28 cellular contexts compared by ENCODE assay signal in the genomic region with DNA sequence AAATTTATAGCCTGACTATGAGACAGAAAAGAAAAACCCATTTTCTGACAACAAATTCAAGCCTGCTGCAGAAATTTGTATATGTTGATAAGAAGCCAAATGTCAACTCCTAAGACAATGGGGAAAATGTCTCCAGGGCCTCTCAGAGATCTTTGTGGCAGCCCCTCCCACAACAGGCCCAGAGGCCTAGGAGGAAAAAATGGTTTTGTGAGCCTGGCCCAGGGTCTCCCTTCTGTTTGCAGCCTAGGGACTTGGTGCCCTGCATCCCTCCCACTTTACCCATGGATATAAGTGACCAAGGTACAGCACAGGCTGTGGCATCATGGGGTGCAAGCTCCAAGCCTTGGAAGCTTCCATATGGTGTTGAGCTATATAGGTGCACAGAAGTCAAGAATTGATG.
"Had no signal": no experiment of that assay in that cellular context is flagged by ENCODE, and none has a peak within 500 bp of the region (broad histone marks: within the 10 kb centered on the region; RNA-seq: fewer than 3 reads in every experiment).

No MANE protein-coding gene starts in this region.

- ATAC-seq: effector memory CD8-positive, alpha-beta T cell; esophagus mucosa; foreskin keratinocyte; gastrocnemius medialis; gastroesophageal sphincter; heart left ventricle; heart right ventricle had no signal

- H3K27ac ChIP-seq: colonic mucosa, coronary artery, dorsolateral prefrontal cortex, epithelial cell of prostate, esophagus muscularis mucosa, esophagus squamous epithelium, foreskin keratinocyte, gastrocnemius medialis, gastroesophageal sphincter, heart left ventricle, heart right ventricle had no signal

- H3K9me3 ChIP-seq: colonic mucosa, gastrocnemius medialis had no signal

- H3K36me3 ChIP-seq: colonic mucosa, esophagus muscularis mucosa, esophagus squamous epithelium, gastrocnemius medialis, gastroesophageal sphincter, heart left ventricle, heart right ventricle had no signal

- H3K4me1 ChIP-seq: colonic mucosa, esophagus muscularis mucosa, esophagus squamous epithelium, foreskin keratinocyte, gastrocnemius medialis, gastroesophageal sphincter, heart left ventricle, heart right ventricle had no signal

- H3K27me3 ChIP-seq: colonic mucosa, dorsolateral prefrontal cortex, esophagus muscularis mucosa, esophagus squamous epithelium, foreskin keratinocyte, gastrocnemius medialis, gastroesophageal sphincter, heart left ventricle, heart right ventricle had no signal

- H3K4me3 ChIP-seq: colonic mucosa, coronary artery, dorsolateral prefrontal cortex, esophagus muscularis mucosa, esophagus squamous epithelium, gastrocnemius medialis, gastroesophageal sphincter, heart left ventricle, heart right ventricle had no signal

- FAIRE-seq: colon, endometrium, endothelial cell of umbilical vein, frontal cortex had no signal

- DNase-seq: colonic mucosa; cortex of kidney; dermis blood vessel endothelial cell; dorsolateral prefrontal cortex; effector CD4-positive, alpha-beta T cell; effector CD8-positive, alpha-beta T cell; effector memory CD4-positive, alpha-beta T cell; effector memory CD8-positive, alpha-beta T cell; endodermal cell; erythroblast; esophagus squamous epithelium; foreskin fibroblast; foreskin keratinocyte; foreskin melanocyte; gastrocnemius medialis; glutamatergic neuron; head of caudate nucleus; heart left ventricle; heart right ventricle had no signal
